ENCODE assay signal across 8 cellular contexts in genomic region chr12:56521209-56521589, GRCh38. TPM values are rescaled to one million over a fixed set of nuclear protein-coding genes. Genes with fewer than 3 reads are reported as not detected.
DNase-seq lines count a peak whose midpoint lies in the region; ATAC-seq, FAIRE-seq and TF ChIP-seq lines count a peak whose summit lies in the region.

No MANE protein-coding gene starts in this region.

- no peak for TF ChIP-seq CTCF in CD4-positive, alpha-beta T cell (IDR thresholded peaks at IDR 0.05)
- TF ChIP-seq CTCF in PC-9 (conservative IDR thresholded peaks at IDR 0.05) (no peak), endothelial cell of umbilical vein (IDR thresholded peaks at IDR 0.05; ENCODE audit: extremely low read depth in 1 of 2, insufficient read depth in 1 of 2, low read depth in 1 of 2, low read length in 2 of 2) (no peak), neural progenitor cell (IDR thresholded peaks at IDR 0.05) (no peak)

- H3K4me3 Mint-ChIP-seq in CD4-positive, alpha-beta T cell = peak overlapping the region; percentile 98
- peak overlapping the region; percentile 90 for H3K4me3 Mint-ChIP-seq in neural progenitor cell

- peak overlapping the region; percentile 71 for H3K27ac Mint-ChIP-seq in CD4-positive, alpha-beta T cell
- H3K27ac Mint-ChIP-seq in neural progenitor cell = peak overlapping the region; percentile 75

- no peak for DNase-seq in CD4-positive, alpha-beta T cell
- DNase-seq in PC-9 = no peak
- no peak for DNase-seq in endothelial cell of umbilical vein (ENCODE audit: low read depth, low spot score)
- DNase-seq in neural progenitor cell (ENCODE audit: low spot score) = no peak
- DNase-seq in GM12892 (ENCODE audit: insufficient read length) = no peak
- DNase-seq in NCI-H82 (lab: John Stamatoyannopoulos, UW) = no peak
- no peak for DNase-seq in A172 (ENCODE audit: low spot score)

- H3K27me3 Mint-ChIP-seq in CD4-positive, alpha-beta T cell = no peaks in the 10 kb centered on the region
- no peaks in the 10 kb centered on the region for H3K27me3 Mint-ChIP-seq in neural progenitor cell (ENCODE audit: insufficient read depth, low read depth)

- POLR2A ChIA-PET in CD4-positive, alpha-beta T cell (lab: Charles Lee) = interaction anchor here (1.0 to 3.1 kb wide), 9 partner anchors 7 to 164 kb away, joined by 3 to 18 read pairs (median 5); no protein-coding TSS in a partner anchor
- POLR2A ChIA-PET in PC-9 (lab: Charles Lee; ENCODE audit: unreplicated experiment) (interaction anchor here (0.5 to 0.9 kb wide), 7 partner anchors 84 to 478 kb away, joined by 3 to 16 read pairs (median 6); no protein-coding TSS in a partner anchor), endothelial cell of umbilical vein (lab: Charles Lee) (interaction anchor here (0.5 to 1.0 kb wide), 5 partner anchors 8 to 787 kb away, joined by 3 to 5 read pairs (median 3); no protein-coding TSS in a partner anchor)

- CTCF ChIA-PET in CD4-positive, alpha-beta T cell (lab: Charles Lee) = interaction anchor here (1.3 kb wide), 1 partner anchor 52 kb away, joined by 4 read pairs; no protein-coding TSS in a partner anchor
- CTCF ChIA-PET in PC-9 (lab: Charles Lee) (interaction anchor here (0.5 to 1.3 kb wide), 7 partner anchors 52 to 644 kb away, joined by 3 to 16 read pairs (median 8); partner anchors contain the start of gene TIMELESS), endothelial cell of umbilical vein (lab: Charles Lee) (interaction anchor here (0.8 to 2.7 kb wide), 16 partner anchors 9 to 467 kb away, joined by 3 to 21 read pairs (median 6); no protein-coding TSS in a partner anchor)

- H3K9ac ChIP-seq in endothelial cell of umbilical vein (replicated peaks; ENCODE audit: extremely low read depth, insufficient read depth, low read length) (peak overlapping the region; percentile 76), neural progenitor cell (no peak overlapping the region)

- H3K9me2 ChIP-seq in PC-9 (ENCODE audit: insufficient read depth) = no peaks in the 10 kb centered on the region

- no TSS peak for BruUV-seq in PC-9 (replicated peaks; lab: Mats Ljungman, UMichigan)
- no TSS peak for BruUV-seq in endothelial cell of umbilical vein (replicated peaks; lab: Mats Ljungman, UMichigan)

- dilution Hi-C loops in endothelial cell of umbilical vein (cut with MboI; ENCODE audit: extremely low pct_ligation_motif_present, low sequenced_read_pairs) = no loop called here

- H2AFZ ChIP-seq in PC-9 (peak overlapping the region; percentile 56), endothelial cell of umbilical vein (ENCODE audit: low read depth, low read length) (peak overlapping the region; percentile 58), neural progenitor cell (replicated peaks) (peak overlapping the region; percentile 95)

- H3K79me2 ChIP-seq in PC-9 (ENCODE audit: low read depth) (peaks cover 46% of the 10 kb centered on the region), endothelial cell of umbilical vein (ENCODE audit: control insufficient read depth, insufficient read depth, low read length) (peaks cover 40% of the 10 kb centered on the region), neural progenitor cell (ENCODE audit: low read depth) (peaks cover 40% of the 10 kb centered on the region)

- H3K4me3 ChIP-seq in PC-9 (peak overlapping the region; percentile 80; the same call in 1 of the 2 replicates), endothelial cell of umbilical vein (replicated peaks in 1 of 3; ENCODE audit: insufficient read depth in 1 of 3, low read depth in 1 of 3, low read length in 3 of 3) (peak overlapping the region in 1 of 3 experiments; percentile 98), neural progenitor cell (peak overlapping the region; percentile 68)

- intact Hi-C loops in CD4-positive, alpha-beta T cell (cut with DNase I, micrococcal nuclease) = loop anchor here in 1 of 2 experiments (2.0 kb wide), 1 partner anchor 50 kb away; no protein-coding TSS in a partner anchor
- intact Hi-C loops in PC-9 (cut with micrococcal nuclease; ENCODE audit: unreplicated experiment) (no loop called here), endothelial cell of umbilical vein (cut with micrococcal nuclease) (loop anchor here (1.0 kb wide), 1 partner anchor 44 kb away; no protein-coding TSS in a partner anchor)

- no peaks in the 10 kb centered on the region for H3K36me3 Mint-ChIP-seq in CD4-positive, alpha-beta T cell (ENCODE audit: low read depth)
- H3K36me3 Mint-ChIP-seq in neural progenitor cell = no peaks in the 10 kb centered on the region

- H4K20me1 ChIP-seq in PC-9 (ENCODE audit: insufficient read depth) = no peaks in the 10 kb centered on the region
- no peaks in the 10 kb centered on the region for H4K20me1 ChIP-seq in endothelial cell of umbilical vein (replicated peaks; ENCODE audit: control insufficient read depth, extremely low read depth, insufficient read depth, low read length)
- H4K20me1 ChIP-seq in neural progenitor cell (ENCODE audit: low read depth) = no peaks in the 10 kb centered on the region

- H3K27ac ChIP-seq in CD4-positive, alpha-beta T cell (ENCODE audit: low read depth, low read length) = no peak overlapping the region
- peak overlapping the region; percentile 95 for H3K27ac ChIP-seq in PC-9
- peak overlapping the region; percentile 87 for H3K27ac ChIP-seq in endothelial cell of umbilical vein (ENCODE audit: insufficient read depth, low read depth, low read length)
- no peak overlapping the region for H3K27ac ChIP-seq in neural progenitor cell

- FAIRE-seq in endothelial cell of umbilical vein (lab: Jason Lieb, UNC) (no peak), GM12892 (lab: Jason Lieb, UNC) (no peak)

- H3F3A ChIP-seq in PC-9 (ENCODE audit: insufficient read depth, low read depth) (peaks cover 55% of the 10 kb centered on the region), neural progenitor cell (ENCODE audit: low read depth) (peaks cover 7% of the 10 kb centered on the region)

- no peaks in the 10 kb centered on the region for H3K9me3 Mint-ChIP-seq in CD4-positive, alpha-beta T cell
- no peaks in the 10 kb centered on the region for H3K9me3 Mint-ChIP-seq in neural progenitor cell

- H3K36me3 ChIP-seq in PC-9 (ENCODE audit: low read depth) (no peaks in the 10 kb centered on the region), endothelial cell of umbilical vein (ENCODE audit: control insufficient read depth in 2 of 2, extremely low read depth in 1 of 2, insufficient read depth in 2 of 2, low read length in 2 of 2) (no peaks in the 10 kb centered on the region), neural progenitor cell (no peaks in the 10 kb centered on the region)

- H3K9me1 ChIP-seq in endothelial cell of umbilical vein (replicated peaks; ENCODE audit: control insufficient read depth, extremely low read depth, insufficient read depth, low read length) = no peaks in the 10 kb centered on the region

- H3K4me1 ChIP-seq in PC-9 (replicated peaks; ENCODE audit: insufficient read depth) = peaks cover 73% of the 10 kb centered on the region
- peaks cover 56% of the 10 kb centered on the region for H3K4me1 ChIP-seq in endothelial cell of umbilical vein (ENCODE audit: control insufficient read depth, extremely low read depth, insufficient read depth, low read length)
- H3K4me1 ChIP-seq in neural progenitor cell = peaks cover 4% of the 10 kb centered on the region

- H3K9me3 ChIP-seq in CD4-positive, alpha-beta T cell (ENCODE audit: control insufficient read depth, low read length) = no peaks in the 10 kb centered on the region
- H3K9me3 ChIP-seq in PC-9 (ENCODE audit: insufficient read depth, low read depth) (no peaks in the 10 kb centered on the region), endothelial cell of umbilical vein (replicated peaks; ENCODE audit: control insufficient read depth, insufficient read depth, low read length) (no peaks in the 10 kb centered on the region), neural progenitor cell (ENCODE audit: low read depth) (no peaks in the 10 kb centered on the region)

- H3K27me3 ChIP-seq in CD4-positive, alpha-beta T cell (ENCODE audit: control insufficient read depth, insufficient read depth, low read length) = no peaks in the 10 kb centered on the region
- H3K27me3 ChIP-seq in PC-9 (ENCODE audit: insufficient read depth, low read depth) (no peaks in the 10 kb centered on the region), endothelial cell of umbilical vein (ENCODE audit: control insufficient read depth in 2 of 2, insufficient read depth in 2 of 2, low read length in 2 of 2) (no peaks in the 10 kb centered on the region), neural progenitor cell (no peaks in the 10 kb centered on the region)

- peaks cover 38% of the 10 kb centered on the region for H3K4me1 Mint-ChIP-seq in CD4-positive, alpha-beta T cell (ENCODE audit: low read depth)
- peaks cover 14% of the 10 kb centered on the region for H3K4me1 Mint-ChIP-seq in neural progenitor cell

- H3K4me2 ChIP-seq in PC-9 (peak overlapping the region; percentile 82), endothelial cell of umbilical vein (ENCODE audit: insufficient read depth, low read length) (peak overlapping the region; percentile 73), neural progenitor cell (no peak overlapping the region)

- TF ChIP-seq POLR2A in endothelial cell of umbilical vein (IDR thresholded peaks at IDR 0.05; ENCODE audit: low read depth, low read length) = no peak
- no peak for TF ChIP-seq POLR2A in GM12892 (IDR thresholded peaks at IDR 0.05; ENCODE audit: low read depth, low read length)

- peak; percentile 73 for ATAC-seq in CD4-positive, alpha-beta T cell (ENCODE audit: poor library complexity)
- ATAC-seq in HG03135 (IDR thresholded peaks at IDR 0.05; ENCODE audit: unreplicated experiment) = no peak

RNA-seq across cellular contexts. Expression of gene RBMS2, which starts 0.4 kb away (rescaled TPM):
- total RNA-seq in CD4-positive, alpha-beta T cell = 10 to 100 TPM in 1 of 2 experiments, 1 to 10 TPM in 1; 5.1 to 10.8 TPM
- 44.7 and 81.8 TPM in 2 replicates for total RNA-seq in PC-9 (2021)
- 95.4 and 103 TPM in 2 replicates for total RNA-seq in endothelial cell of umbilical vein
- 66.8 and 90.5 TPM in 2 replicates for polyA plus RNA-seq in endothelial cell of umbilical vein
- polyA plus RNA-seq in endothelial cell of umbilical vein (2011; cell fraction: cytosol; rRNA removed) = 61.2 and 69.9 TPM in 2 replicates
- 62.4 and 70.1 TPM in 2 replicates for polyA plus RNA-seq in endothelial cell of umbilical vein (2011; cell fraction: nucleus; rRNA removed)
- polyA plus RNA-seq in endothelial cell of umbilical vein (2012) = 48.8 and 51.6 TPM in 2 replicates
- polyA minus RNA-seq in endothelial cell of umbilical vein = 190 and 229 TPM in 2 replicates
- 17.3 TPM for polyA minus RNA-seq in endothelial cell of umbilical vein (2011; cell fraction: cytosol; rRNA and poly(A)+ RNA removed)
- polyA minus RNA-seq in endothelial cell of umbilical vein (2011; cell fraction: nucleus; rRNA and poly(A)+ RNA removed) = 40.6 and 56.8 TPM in 2 replicates
- 12.9 and 13.1 TPM in 2 replicates for total RNA-seq in neural progenitor cell (ENCODE audit: low replicate concordance)
- 0.91 TPM for polyA plus RNA-seq in GM12892 (2012; ENCODE audit: missing spikeins)
- total RNA-seq in A172 (2014; rRNA removed; shearing (Covaris generic)) = 7.4 and 11.1 TPM in 2 replicates

RNA-seq across cellular contexts. Expression of gene GLS2, which starts 33.2 kb away (rescaled TPM):
- total RNA-seq in CD4-positive, alpha-beta T cell = 1 to 10 TPM; 1.6 to 2.2 TPM
- total RNA-seq in PC-9 (2021) (1.3 and 2.9 TPM in 2 replicates), endothelial cell of umbilical vein (0.33 TPM in 1 of 2 replicates, not detected in the other), neural progenitor cell (ENCODE audit: low replicate concordance) (2.3 and 2.9 TPM in 2 replicates)
- polyA plus RNA-seq in endothelial cell of umbilical vein = 0.04 and 0.18 TPM in 2 replicates
- 0.05 and 0.07 TPM in 2 replicates for polyA plus RNA-seq in endothelial cell of umbilical vein (2011; cell fraction: cytosol; rRNA removed)
- 0.12 and 0.13 TPM in 2 replicates for polyA plus RNA-seq in endothelial cell of umbilical vein (2011; cell fraction: nucleus; rRNA removed)
- not detected in 2 replicates for polyA plus RNA-seq in endothelial cell of umbilical vein (2012)
- polyA minus RNA-seq in endothelial cell of umbilical vein = 0.25 TPM in 1 of 2 replicates, not detected in the other
- polyA minus RNA-seq in endothelial cell of umbilical vein (2011; cell fraction: cytosol; rRNA and poly(A)+ RNA removed) = not detected
- not detected in 2 replicates for polyA minus RNA-seq in endothelial cell of umbilical vein (2011; cell fraction: nucleus; rRNA and poly(A)+ RNA removed)
- 2.6 TPM for polyA plus RNA-seq in GM12892 (2012; ENCODE audit: missing spikeins)
- total RNA-seq in A172 (2014; rRNA removed; shearing (Covaris generic)) = 2.4 TPM in 1 of 2 replicates, not detected in the other

RNA-seq across cellular contexts. Expression of gene SPRYD4, which starts 52.8 kb away (rescaled TPM):
- 1 to 10 TPM; 7.4 to 7.9 TPM for total RNA-seq in CD4-positive, alpha-beta T cell
- total RNA-seq in PC-9 (2021) = 3.2 and 3.3 TPM in 2 replicates
- total RNA-seq in endothelial cell of umbilical vein = 3.4 and 3.5 TPM in 2 replicates
- 3.8 and 4.0 TPM in 2 replicates for polyA plus RNA-seq in endothelial cell of umbilical vein
- polyA plus RNA-seq in endothelial cell of umbilical vein (2011; cell fraction: cytosol; rRNA removed) = 2.7 and 2.8 TPM in 2 replicates
- polyA plus RNA-seq in endothelial cell of umbilical vein (2011; cell fraction: nucleus; rRNA removed) = 4.2 and 4.7 TPM in 2 replicates
- polyA plus RNA-seq in endothelial cell of umbilical vein (2012) = 1.9 and 2.1 TPM in 2 replicates
- 4.7 and 5.5 TPM in 2 replicates for polyA minus RNA-seq in endothelial cell of umbilical vein
- polyA minus RNA-seq in endothelial cell of umbilical vein (2011; cell fraction: cytosol; rRNA and poly(A)+ RNA removed) = 1.4 TPM
- 4.5 and 6.3 TPM in 2 replicates for polyA minus RNA-seq in endothelial cell of umbilical vein (2011; cell fraction: nucleus; rRNA and poly(A)+ RNA removed)
- total RNA-seq in neural progenitor cell (ENCODE audit: low replicate concordance) = 2.6 and 3.0 TPM in 2 replicates
- polyA plus RNA-seq in GM12892 (2012; ENCODE audit: missing spikeins) = 3.6 TPM
- 1.5 and 2.2 TPM in 2 replicates for total RNA-seq in A172 (2014; rRNA removed; shearing (Covaris generic))

Comparison
In these comparisons a context has a peak if more than half of its experiments do, and no peak if none do; other contexts are left out.
1. H3K27ac ChIP-seq: peak in PC-9 (single experiment) and endothelial cell of umbilical vein (single experiment); none in CD4-positive, alpha-beta T cell (single experiment) and neural progenitor cell (single experiment).
2. Peak in every context shown above with its lines, with median percentiles within 50 percentile points of each other: H2AFZ ChIP-seq.